In genomic region chr3:33855884-33856546, GRCh38 we compare ENCODE assay signal across 13 cellular contexts. TPM values are rescaled to one million over a fixed set of nuclear protein-coding genes. Genes with fewer than 3 reads are reported as not detected.
A peak's percentile ranks its signal among the peaks of the same experiment; 100 is the strongest.
DNase-seq lines count a peak whose midpoint lies in the region; ATAC-seq, FAIRE-seq and TF ChIP-seq lines count a peak whose summit lies in the region.
"Had no signal": no experiment of that assay in that cellular context is flagged by ENCODE, and none has a peak within 500 bp of the region (broad histone marks: within the 10 kb centered on the region; RNA-seq: fewer than 3 reads in every experiment).

No MANE protein-coding gene starts in this region.

- TF ChIP-seq CTCF in SK-N-SH (IDR thresholded peaks at IDR 0.05), result no peak
- no peak for TF ChIP-seq CTCF in Caco-2 (IDR thresholded peaks at IDR 0.05; ENCODE audit: insufficient read depth in 1 of 2, low read depth in 1 of 2, low read length in 1 of 2, severe bottlenecking in 1 of 2, unreplicated experiment in 1 of 2)

- no peaks in the 10 kb centered on the region for H3K27me3 Mint-ChIP-seq in Caco-2 (ENCODE audit: insufficient read depth, unreplicated experiment)

- H2BK5ac ChIP-seq in neuronal stem cell (ENCODE audit: low read length), result no peak overlapping the region

- POLR2A ChIA-PET in SK-N-SH (lab: Yijun Ruan, JAX) (no interaction called here), Caco-2 (lab: Charles Lee) (no interaction called here)

- no peak for TF ChIP-seq EP300 in SK-N-SH (IDR thresholded peaks at IDR 0.05; ENCODE audit: borderline replicate concordance in 1 of 2, low read depth in 1 of 2, low read length in 1 of 2)

- H3K79me1 ChIP-seq in neuronal stem cell (ENCODE audit: low read depth, low read length), result no peaks in the 10 kb centered on the region

- no peak overlapping the region for H3K14ac ChIP-seq in neuronal stem cell (ENCODE audit: low read length)

- H3K27me3 ChIP-seq in SK-N-SH (ENCODE audit: insufficient read depth) (no peaks in the 10 kb centered on the region), neuronal stem cell (ENCODE audit: control insufficient read depth in 3 of 3, insufficient read depth in 3 of 3, low read depth in 1 of 3, low read length in 3 of 3) (no peaks in the 10 kb centered on the region), Caco-2 (replicated peaks; ENCODE audit: control insufficient read depth, insufficient read depth, low read length) (no peaks in the 10 kb centered on the region)
- H3K27me3 ChIP-seq: adrenal gland, esophagus muscularis mucosa, sigmoid colon had no signal

- no peak overlapping the region for H3K4me3 Mint-ChIP-seq in Caco-2 (ENCODE audit: unreplicated experiment)

- intact Hi-C loops in Caco-2 (cut with micrococcal nuclease; ENCODE audit: unreplicated experiment), result no loop called here

- H3K4me1 Mint-ChIP-seq in Caco-2 (ENCODE audit: low read depth, unreplicated experiment), result no peaks in the 10 kb centered on the region

- CTCF ChIA-PET in SK-N-SH (lab: Yijun Ruan, JAX), result no interaction called here
- CTCF ChIA-PET in Caco-2 (lab: Charles Lee), result no interaction called here

- H2AK5ac ChIP-seq in neuronal stem cell (ENCODE audit: low read depth, low read length), result no peak overlapping the region

- ATAC-seq in activated CD4-positive, CD25-positive, alpha-beta regulatory T cell treated with anti-CD3 and anti-CD28 coated beads, Interleukin-2, amount 50 U/mL, for 24 hours, result peak; percentile 18 to 41
- ATAC-seq: lower lobe of right lung had no signal

- peaks cover 39% of the 10 kb centered on the region for H3K36me3 Mint-ChIP-seq in Caco-2 (ENCODE audit: insufficient read depth, unreplicated experiment)

- H3K27ac ChIP-seq in SK-N-SH (ENCODE audit: low read depth in 2 of 2, low read length in 1 of 2), result peak overlapping the region in 1 of 2 experiments; percentile 65; a peak in 2 of 4 replicates
- no peak overlapping the region for H3K27ac ChIP-seq in neuronal stem cell (replicated peaks; ENCODE audit: low read length)
- H3K27ac ChIP-seq: esophagus muscularis mucosa, lower lobe of right lung, sigmoid colon had no signal

- BruUV-seq in Caco-2 (replicated peaks; lab: Mats Ljungman, UMichigan), result no TSS peak

- H3K9ac ChIP-seq in SK-N-SH (no peak overlapping the region), neuronal stem cell (ENCODE audit: low read depth, low read length, poor library complexity) (no peak overlapping the region)

- H4K8ac ChIP-seq in neuronal stem cell (ENCODE audit: low read depth, low read length), result peak overlapping the region; percentile 82

- H3K4me1 ChIP-seq in SK-N-SH (ENCODE audit: control insufficient read depth in 1 of 2, insufficient read depth in 2 of 2, low read depth in 1 of 2, low read length in 1 of 2) (peaks cover 0 to 23% of the 10 kb centered on the region in 2 experiments; a peak in 2 of 4 replicates), neuronal stem cell (ENCODE audit: control insufficient read depth in 2 of 2, insufficient read depth in 1 of 2, low read depth in 1 of 2, low read length in 2 of 2) (no peaks in the 10 kb centered on the region), Caco-2 (no peaks in the 10 kb centered on the region)
- H3K4me1 ChIP-seq: esophagus muscularis mucosa had no signal

- peak overlapping the region; percentile 23; the same call in 1 of the 2 replicates for H3K4me2 ChIP-seq in SK-N-SH
- no peak overlapping the region for H3K4me2 ChIP-seq in neuronal stem cell (ENCODE audit: insufficient read depth, low read length, poor library complexity, severe bottlenecking)

- H3K27ac Mint-ChIP-seq in Caco-2 (ENCODE audit: unreplicated experiment), result no peak overlapping the region

- no peak overlapping the region for H2AFZ ChIP-seq in SK-N-SH (ENCODE audit: low read depth)
- no peak overlapping the region for H2AFZ ChIP-seq in neuronal stem cell (ENCODE audit: low read length)

- H3K79me2 ChIP-seq in SK-N-SH (ENCODE audit: insufficient read depth), result no peaks in the 10 kb centered on the region; the same call in 1 of the 2 replicates

- 72% methylated on average over 8 of the region's 10 CpGs for WGBS in SK-N-SH (ENCODE audit: low lambda C conversion rate)
- no CpG with 5 or more reads among the region's 10 CpGs for WGBS in neuronal stem cell (ENCODE audit: extremely low coverage in 2 of 2, insufficient read length in 2 of 2, insufficient replicate concordance in 1 of 2), 2 donors

- no peaks in the 10 kb centered on the region for H3K9me3 ChIP-seq in SK-N-SH
- H3K9me3 ChIP-seq in neuronal stem cell (replicated peaks in 1 of 2; ENCODE audit: control insufficient read depth in 2 of 2, insufficient read depth in 1 of 2, low read depth in 1 of 2, low read length in 2 of 2), result no peaks in the 10 kb centered on the region
- no peaks in the 10 kb centered on the region for H3K9me3 ChIP-seq in Caco-2
- H3K9me3 ChIP-seq: adrenal gland, esophagus muscularis mucosa, lower lobe of right lung, sigmoid colon had no signal

- no peaks in the 10 kb centered on the region for H3K9me2 ChIP-seq in SK-N-SH

- no peak for FAIRE-seq in frontal cortex (lab: Jason Lieb, UNC)
- FAIRE-seq: A204.1 had no signal

- no peak overlapping the region for H3K18ac ChIP-seq in neuronal stem cell (ENCODE audit: low read length)

- no peaks in the 10 kb centered on the region for H3K9me3 Mint-ChIP-seq in Caco-2 (ENCODE audit: unreplicated experiment)

- H4K91ac ChIP-seq in neuronal stem cell (ENCODE audit: low read depth, low read length, poor library complexity), result no peak overlapping the region

- no peak overlapping the region for H2BK15ac ChIP-seq in neuronal stem cell (ENCODE audit: low read length)

- no peak for TF ChIP-seq RAD21 in SK-N-SH (IDR thresholded peaks at IDR 0.05; ENCODE audit: low read length)

- H3K36me3 ChIP-seq in SK-N-SH (replicated peaks in 1 of 2; ENCODE audit: control insufficient read depth in 1 of 2, insufficient read depth in 2 of 2, low read length in 1 of 2) (peaks cover 29 to 75% of the 10 kb centered on the region in 2 experiments), neuronal stem cell (replicated peaks in 1 of 2; ENCODE audit: control insufficient read depth in 2 of 2, insufficient read depth in 2 of 2, low read length in 2 of 2) (peaks cover 2 to 58% of the 10 kb centered on the region in 2 donors), Caco-2 (ENCODE audit: control insufficient read depth, insufficient read depth, low read length) (no peaks in the 10 kb centered on the region)

- no peak overlapping the region for H3K4ac ChIP-seq in neuronal stem cell (ENCODE audit: low read length)

- H4K20me1 ChIP-seq in SK-N-SH (ENCODE audit: insufficient read depth), result no peaks in the 10 kb centered on the region

- no peak for DNase-seq in activated CD4-positive, CD25-positive, alpha-beta regulatory T cell treated with anti-CD3 and anti-CD28 coated beads, Interleukin-2, amount 50 U/mL, for 72 hours
- DNase-seq in SK-N-SH (no peak), dermis microvascular lymphatic vessel endothelial cell (ENCODE audit: low read depth in 2 of 2) (peak; percentile 15 to 76), neuronal stem cell (ENCODE audit: low spot score) (no peak), hepatic stellate cell (ENCODE audit: low spot score) (no peak), Caco-2 (no peak), frontal cortex (ENCODE audit: low spot score in 2 of 2) (no peak)
- DNase-seq: adrenal gland, lower lobe of right lung, sigmoid colon had no signal

- H3K4me3 ChIP-seq in SK-N-SH (ENCODE audit: low read depth in 2 of 2, low read length in 1 of 2), result no peak overlapping the region
- no peak overlapping the region for H3K4me3 ChIP-seq in neuronal stem cell (ENCODE audit: low read length in 2 of 2)
- H3K4me3 ChIP-seq in Caco-2 (ENCODE audit: low read depth, low read length), result no peak overlapping the region
- H3K4me3 ChIP-seq: adrenal gland, esophagus muscularis mucosa, lower lobe of right lung, sigmoid colon had no signal

- peaks cover 23% of the 10 kb centered on the region for H3F3A ChIP-seq in SK-N-SH (replicated peaks; ENCODE audit: insufficient read depth)

- no peak overlapping the region for H2BK12ac ChIP-seq in neuronal stem cell (ENCODE audit: low read length)

- H3K23ac ChIP-seq in neuronal stem cell (ENCODE audit: low read depth, low read length, poor library complexity), result no peak overlapping the region

- H2BK120ac ChIP-seq in neuronal stem cell (ENCODE audit: low read depth, low read length), result no peak overlapping the region

TF ChIP-seq in SK-N-SH, 30 proteins besides CTCF, POLR2A, EP300 and RAD21 (continues in another document):
- TF ChIP-seq RFX5 (IDR thresholded peaks at IDR 0.05; ENCODE audit: low read length) (no peak), FOXJ3 (CRISPR knock-in tag; IDR thresholded peaks at IDR 0.05) (no peak), POLR2AphosphoS5 (IDR thresholded peaks at IDR 0.05; ENCODE audit: low read depth, low read length) (no peak), IRF3 (IDR thresholded peaks at IDR 0.05; ENCODE audit: low read depth, low read length) (no peak), RXRA (IDR thresholded peaks at IDR 0.05; ENCODE audit: borderline replicate concordance, low read depth) (no peak), FOSL2 (IDR thresholded peaks at IDR 0.05; ENCODE audit: borderline replicate concordance, low read depth) (0 out of 2 replicates have a peak, but pooled peaks have one; percentile 12), ELF1 (IDR thresholded peaks at IDR 0.05) (no peak)

RNA-seq across cellular contexts. Expression of gene PDCD6IP, which starts 57.6 kb away (rescaled TPM):
- 49.1 and 60.4 TPM in 2 replicates for polyA plus RNA-seq in SK-N-SH (2012; rRNA removed)
- 40.4 and 51.3 TPM in 2 replicates for polyA plus RNA-seq in SK-N-SH (2012; cell fraction: cytosol; rRNA removed)
- polyA plus RNA-seq in SK-N-SH (2012; cell fraction: nucleus; rRNA removed), result 94.5 and 183 TPM in 2 replicates
- 73.7 and 106 TPM in 2 replicates for total RNA-seq in dermis microvascular lymphatic vessel endothelial cell
- polyA plus RNA-seq in neuronal stem cell (2013, experiment 1 of 2), result 71.6 TPM
- 71.0 TPM for polyA plus RNA-seq in neuronal stem cell (2013, experiment 2 of 2)
- 183 and 185 TPM in 2 replicates for total RNA-seq in Caco-2 (2022)
- total RNA-seq in frontal cortex, result 55.0 TPM

Comparison
In these comparisons a context has a peak if more than half of its experiments do, and no peak if none do; other contexts are left out.
1. DNase-seq: peak in dermis microvascular lymphatic vessel endothelial cell (2 of 2); none in activated CD4-positive, CD25-positive, alpha-beta regulatory T cell treated with anti-CD3 and anti-CD28 coated beads, Interleukin-2, amount 50 U/mL, for 72 hours (single experiment), SK-N-SH (single experiment), neuronal stem cell (single experiment), hepatic stellate cell (single experiment), Caco-2 (0 of 2) and frontal cortex (0 of 2).